23 cellular contexts compared by ENCODE assay signal in the genomic region with DNA sequence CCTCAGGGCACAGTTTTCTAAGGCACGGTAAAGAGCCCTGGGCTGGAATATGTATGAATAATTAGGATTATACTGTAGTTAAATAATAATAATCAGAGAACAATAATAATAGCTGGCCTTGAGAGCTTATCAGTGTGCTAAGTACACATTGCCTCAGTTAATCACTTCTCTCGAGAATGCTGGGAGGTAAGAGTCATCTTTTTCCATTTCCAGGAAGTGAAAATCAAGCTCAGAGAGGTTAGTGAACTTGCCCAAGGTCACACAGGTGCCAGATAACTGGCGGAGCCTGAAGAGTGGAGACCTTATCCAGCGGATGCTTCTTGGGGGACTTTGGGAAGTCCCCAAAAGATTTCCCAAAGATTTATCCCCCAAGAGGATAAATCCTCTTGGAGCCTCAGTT.
"Had no signal": no experiment of that assay in that cellular context is flagged by ENCODE, and none has a peak within 500 bp of the region (broad histone marks: within the 10 kb centered on the region; RNA-seq: fewer than 3 reads in every experiment).

No MANE protein-coding gene starts in this region.

- H3K36me3 ChIP-seq: left lung, lower lobe of right lung, right atrium auricular region, spleen, transverse colon, upper lobe of left lung, vagina had no signal

- FAIRE-seq: islet of Langerhans, kidney had no signal

- H3K27me3 ChIP-seq: right atrium auricular region, spleen, transverse colon, vagina had no signal

- DNase-seq: hypothalamus; immature natural killer cell; kidney; left colon; left lung; lower lobe of right lung; mammary epithelial cell; mesenchymal stem cell; naive thymus-derived CD8-positive, alpha-beta T cell; nucleus accumbens; spleen; stimulated activated CD4-positive, alpha-beta T cell treated with anti-CD3 and anti-CD28 coated beads, Interleukin-4, amount 100 ng/mL, for 24 hours; stimulated activated naive CD4-positive, alpha-beta T cell treated with Interleukin-2 at 50 U/mL for 16 hours; stimulated activated naive CD8-positive, alpha-beta T cell treated with anti-CD3 and anti-CD28 coated beads, Interleukin-15, amount 100 ng/mL, for 72 hours; substantia nigra; transverse colon; upper lobe of left lung had no signal

- H3K4me1 ChIP-seq: left lung, right atrium auricular region, vagina had no signal

- H3K27ac ChIP-seq: left lung, lower lobe of right lung, right atrium auricular region, skin epidermis, spleen, transverse colon, upper lobe of left lung, vagina had no signal

- H3K4me3 ChIP-seq: left lung, lower lobe of right lung, right atrium auricular region, skin epidermis, spleen, transverse colon, upper lobe of left lung, vagina had no signal

- H3K9me3 ChIP-seq: left lung, lower lobe of right lung, right atrium auricular region, spleen, transverse colon, upper lobe of left lung, vagina had no signal

- ATAC-seq: left colon; left lung; lower lobe of right lung; naive thymus-derived CD8-positive, alpha-beta T cell; sciatic nerve; stimulated activated memory B cell treated with anti-CD40 and anti-IgM and Interleukin-4, amounts not matched to agents 10 μg/mL and 1 μg/mL and 100 μg/mL, for 72 hours; stimulated activated naive CD8-positive, alpha-beta T cell treated with anti-CD3 and anti-CD28 coated beads, Interleukin-15, amount 100 ng/mL, for 72 hours had no signal
